ENCODE assay signal across 1 cellular context in genomic region chr11:72112541-72113136, GRCh38.
TF ChIP-seq lines count a peak whose summit lies in the region.

Gene ANAPC15, minus strand, starts transcription at chr11:72112695. Its CDS starts 1,419 bp downstream, at chr11:72111276.

TF ChIP-seq in HepG2, 621 proteins besides CTCF, POLR2A, EP300 and RAD21 (continued from another document and continues in another):
- TF ChIP-seq ZHX1 (CRISPR knock-in tag; IDR thresholded peaks at IDR 0.05; ENCODE audit: low read depth) (no peak), ZNF224 (CRISPR knock-in tag; IDR thresholded peaks at IDR 0.05) (no peak), ZNF83 (CRISPR knock-in tag; IDR thresholded peaks at IDR 0.05; ENCODE audit: borderline replicate concordance) (no peak), MYNN (CRISPR knock-in tag; IDR thresholded peaks at IDR 0.05; ENCODE audit: low read depth) (no peak; the same call in 1 of the 2 replicates), ZNF343 (CRISPR knock-in tag; IDR thresholded peaks at IDR 0.05) (no peak), TBX2 (CRISPR knock-in tag; IDR thresholded peaks at IDR 0.05; ENCODE audit: borderline replicate concordance) (peak; percentile 26; the same call in 1 of the 2 replicates), DPF2 (CRISPR knock-in tag; IDR thresholded peaks at IDR 0.05; ENCODE audit: borderline replicate concordance, low read depth) (no peak), POLR2G (IDR thresholded peaks at IDR 0.05; ENCODE audit: low read depth, low read length) (peak; percentile 96), POLR2AphosphoS5 (IDR thresholded peaks at IDR 0.05; ENCODE audit: low read depth, low read length) (peak; percentile 98), ZNF777 (CRISPR knock-in tag; IDR thresholded peaks at IDR 0.05) (no peak), CC2D1A (CRISPR knock-in tag; IDR thresholded peaks at IDR 0.05) (peak; percentile 82; the same call in 1 of the 2 replicates), ZNF564 (CRISPR knock-in tag; IDR thresholded peaks at IDR 0.05) (no peak), MED1 (CRISPR knock-in tag; IDR thresholded peaks at IDR 0.05) (peak; percentile 66), EHMT2 (IDR thresholded peaks at IDR 0.05; ENCODE audit: borderline replicate concordance, low read depth, low read length) (no peak; the same call in 1 of the 2 replicates), ZBTB14 (CRISPR knock-in tag; IDR thresholded peaks at IDR 0.05) (no peak; the same call in 1 of the 2 replicates), SIN3A (IDR thresholded peaks at IDR 0.05; ENCODE audit: borderline replicate concordance, low read depth, low read length) (peak; percentile 65; the same call in 1 of the 2 replicates), KDM1A (CRISPR knock-in tag; IDR thresholded peaks at IDR 0.05) (0 out of 2 replicates have a peak, but pooled peaks have one; percentile 36), HMGA1 (CRISPR knock-in tag; conservative IDR thresholded peaks at IDR 0.05) (no peak), RARA (CRISPR knock-in tag; IDR thresholded peaks at IDR 0.05) (0 out of 2 replicates have a peak, but pooled peaks have one; percentile 18), ZNF143 (CRISPR knock-in tag; IDR thresholded peaks at IDR 0.05) (peak; percentile 44), ZNF12 (CRISPR knock-in tag; IDR thresholded peaks at IDR 0.05) (no peak), MTA1 (CRISPR knock-in tag; IDR thresholded peaks at IDR 0.05; ENCODE audit: borderline replicate concordance) (no peak), ZNF460 (CRISPR knock-in tag; IDR thresholded peaks at IDR 0.05; ENCODE audit: borderline replicate concordance) (no peak), ZNF451 (CRISPR knock-in tag; IDR thresholded peaks at IDR 0.05) (no peak), DMTF1 (CRISPR knock-in tag; IDR thresholded peaks at IDR 0.05) (peak; percentile 96; the same call in 1 of the 2 replicates), ZNF790 (CRISPR knock-in tag; IDR thresholded peaks at IDR 0.05; ENCODE audit: borderline replicate concordance) (no peak), ATF7 (IDR thresholded peaks at IDR 0.05) (no peak), ATF7 (CRISPR knock-in tag; IDR thresholded peaks at IDR 0.05) (no peak), MAFF (IDR thresholded peaks at IDR 0.05; ENCODE audit: low read depth, low read length) (no peak), EEA1 (CRISPR knock-in tag; IDR thresholded peaks at IDR 0.05; ENCODE audit: borderline replicate concordance) (no peak), ZFP62 (CRISPR knock-in tag; IDR thresholded peaks at IDR 0.05) (no peak), ZFP36L2 (CRISPR knock-in tag; IDR thresholded peaks at IDR 0.05) (no peak), CREM (IDR thresholded peaks at IDR 0.05) (peak; percentile 94), CREM (CRISPR knock-in tag; IDR thresholded peaks at IDR 0.05) (no peak), TEAD2 (CRISPR knock-in tag; IDR thresholded peaks at IDR 0.05) (no peak), ZNF251 (CRISPR knock-in tag; IDR thresholded peaks at IDR 0.05) (no peak)
- TF ChIP-seq, protein P1, sequence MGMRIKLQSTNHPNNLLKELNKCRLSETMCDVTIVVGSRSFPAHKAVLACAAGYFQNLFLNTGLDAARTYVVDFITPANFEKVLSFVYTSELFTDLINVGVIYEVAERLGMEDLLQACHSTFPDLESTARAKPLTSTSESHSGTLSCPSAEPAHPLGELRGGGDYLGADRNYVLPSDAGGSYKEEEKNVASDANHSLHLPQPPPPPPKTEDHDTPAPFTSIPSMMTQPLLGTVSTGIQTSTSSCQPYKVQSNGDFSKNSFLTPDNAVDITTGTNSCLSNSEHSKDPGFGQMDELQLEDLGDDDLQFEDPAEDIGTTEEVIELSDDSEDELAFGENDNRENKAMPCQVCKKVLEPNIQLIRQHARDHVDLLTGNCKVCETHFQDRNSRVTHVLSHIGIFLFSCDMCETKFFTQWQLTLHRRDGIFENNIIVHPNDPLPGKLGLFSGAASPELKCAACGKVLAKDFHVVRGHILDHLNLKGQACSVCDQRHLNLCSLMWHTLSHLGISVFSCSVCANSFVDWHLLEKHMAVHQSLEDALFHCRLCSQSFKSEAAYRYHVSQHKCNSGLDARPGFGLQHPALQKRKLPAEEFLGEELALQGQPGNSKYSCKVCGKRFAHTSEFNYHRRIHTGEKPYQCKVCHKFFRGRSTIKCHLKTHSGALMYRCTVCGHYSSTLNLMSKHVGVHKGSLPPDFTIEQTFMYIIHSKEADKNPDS (CRISPR knock-in tag; IDR thresholded peaks at IDR 0.05), result no peak
- TF ChIP-seq, protein P2, sequence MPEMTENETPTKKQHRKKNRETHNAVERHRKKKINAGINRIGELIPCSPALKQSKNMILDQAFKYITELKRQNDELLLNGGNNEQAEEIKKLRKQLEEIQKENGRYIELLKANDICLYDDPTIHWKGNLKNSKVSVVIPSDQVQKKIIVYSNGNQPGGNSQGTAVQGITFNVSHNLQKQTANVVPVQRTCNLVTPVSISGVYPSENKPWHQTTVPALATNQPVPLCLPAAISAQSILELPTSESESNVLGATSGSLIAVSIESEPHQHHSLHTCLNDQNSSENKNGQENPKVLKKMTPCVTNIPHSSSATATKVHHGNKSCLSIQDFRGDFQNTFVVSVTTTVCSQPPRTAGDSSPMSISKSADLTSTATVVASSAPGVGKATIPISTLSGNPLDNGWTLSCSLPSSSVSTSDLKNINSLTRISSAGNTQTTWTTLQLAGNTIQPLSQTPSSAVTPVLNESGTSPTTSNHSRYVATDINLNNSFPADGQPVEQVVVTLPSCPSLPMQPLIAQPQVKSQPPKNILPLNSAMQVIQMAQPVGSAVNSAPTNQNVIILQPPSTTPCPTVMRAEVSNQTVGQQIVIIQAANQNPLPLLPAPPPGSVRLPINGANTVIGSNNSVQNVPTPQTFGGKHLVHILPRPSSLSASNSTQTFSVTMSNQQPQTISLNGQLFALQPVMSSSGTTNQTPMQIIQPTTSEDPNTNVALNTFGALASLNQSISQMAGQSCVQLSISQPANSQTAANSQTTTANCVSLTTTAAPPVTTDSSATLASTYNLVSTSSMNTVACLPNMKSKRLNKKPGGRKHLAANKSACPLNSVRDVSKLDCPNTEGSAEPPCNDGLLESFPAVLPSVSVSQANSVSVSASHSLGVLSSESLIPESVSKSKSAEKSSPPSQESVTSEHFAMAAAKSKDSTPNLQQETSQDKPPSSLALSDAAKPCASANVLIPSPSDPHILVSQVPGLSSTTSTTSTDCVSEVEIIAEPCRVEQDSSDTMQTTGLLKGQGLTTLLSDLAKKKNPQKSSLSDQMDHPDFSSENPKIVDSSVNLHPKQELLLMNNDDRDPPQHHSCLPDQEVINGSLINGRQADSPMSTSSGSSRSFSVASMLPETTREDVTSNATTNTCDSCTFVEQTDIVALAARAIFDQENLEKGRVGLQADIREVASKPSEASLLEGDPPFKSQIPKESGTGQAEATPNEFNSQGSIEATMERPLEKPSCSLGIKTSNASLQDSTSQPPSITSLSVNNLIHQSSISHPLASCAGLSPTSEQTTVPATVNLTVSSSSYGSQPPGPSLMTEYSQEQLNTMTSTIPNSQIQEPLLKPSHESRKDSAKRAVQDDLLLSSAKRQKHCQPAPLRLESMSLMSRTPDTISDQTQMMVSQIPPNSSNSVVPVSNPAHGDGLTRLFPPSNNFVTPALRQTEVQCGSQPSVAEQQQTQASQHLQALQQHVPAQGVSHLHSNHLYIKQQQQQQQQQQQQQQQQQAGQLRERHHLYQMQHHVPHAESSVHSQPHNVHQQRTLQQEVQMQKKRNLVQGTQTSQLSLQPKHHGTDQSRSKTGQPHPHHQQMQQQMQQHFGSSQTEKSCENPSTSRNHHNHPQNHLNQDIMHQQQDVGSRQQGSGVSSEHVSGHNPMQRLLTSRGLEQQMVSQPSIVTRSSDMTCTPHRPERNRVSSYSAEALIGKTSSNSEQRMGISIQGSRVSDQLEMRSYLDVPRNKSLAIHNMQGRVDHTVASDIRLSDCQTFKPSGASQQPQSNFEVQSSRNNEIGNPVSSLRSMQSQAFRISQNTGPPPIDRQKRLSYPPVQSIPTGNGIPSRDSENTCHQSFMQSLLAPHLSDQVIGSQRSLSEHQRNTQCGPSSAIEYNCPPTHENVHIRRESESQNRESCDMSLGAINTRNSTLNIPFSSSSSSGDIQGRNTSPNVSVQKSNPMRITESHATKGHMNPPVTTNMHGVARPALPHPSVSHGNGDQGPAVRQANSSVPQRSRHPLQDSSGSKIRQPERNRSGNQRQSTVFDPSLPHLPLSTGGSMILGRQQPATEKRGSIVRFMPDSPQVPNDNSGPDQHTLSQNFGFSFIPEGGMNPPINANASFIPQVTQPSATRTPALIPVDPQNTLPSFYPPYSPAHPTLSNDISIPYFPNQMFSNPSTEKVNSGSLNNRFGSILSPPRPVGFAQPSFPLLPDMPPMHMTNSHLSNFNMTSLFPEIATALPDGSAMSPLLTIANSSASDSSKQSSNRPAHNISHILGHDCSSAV (CRISPR knock-in tag; IDR thresholded peaks at IDR 0.05; ENCODE audit: borderline replicate concordance), result no peak
- TF ChIP-seq, protein P3, sequence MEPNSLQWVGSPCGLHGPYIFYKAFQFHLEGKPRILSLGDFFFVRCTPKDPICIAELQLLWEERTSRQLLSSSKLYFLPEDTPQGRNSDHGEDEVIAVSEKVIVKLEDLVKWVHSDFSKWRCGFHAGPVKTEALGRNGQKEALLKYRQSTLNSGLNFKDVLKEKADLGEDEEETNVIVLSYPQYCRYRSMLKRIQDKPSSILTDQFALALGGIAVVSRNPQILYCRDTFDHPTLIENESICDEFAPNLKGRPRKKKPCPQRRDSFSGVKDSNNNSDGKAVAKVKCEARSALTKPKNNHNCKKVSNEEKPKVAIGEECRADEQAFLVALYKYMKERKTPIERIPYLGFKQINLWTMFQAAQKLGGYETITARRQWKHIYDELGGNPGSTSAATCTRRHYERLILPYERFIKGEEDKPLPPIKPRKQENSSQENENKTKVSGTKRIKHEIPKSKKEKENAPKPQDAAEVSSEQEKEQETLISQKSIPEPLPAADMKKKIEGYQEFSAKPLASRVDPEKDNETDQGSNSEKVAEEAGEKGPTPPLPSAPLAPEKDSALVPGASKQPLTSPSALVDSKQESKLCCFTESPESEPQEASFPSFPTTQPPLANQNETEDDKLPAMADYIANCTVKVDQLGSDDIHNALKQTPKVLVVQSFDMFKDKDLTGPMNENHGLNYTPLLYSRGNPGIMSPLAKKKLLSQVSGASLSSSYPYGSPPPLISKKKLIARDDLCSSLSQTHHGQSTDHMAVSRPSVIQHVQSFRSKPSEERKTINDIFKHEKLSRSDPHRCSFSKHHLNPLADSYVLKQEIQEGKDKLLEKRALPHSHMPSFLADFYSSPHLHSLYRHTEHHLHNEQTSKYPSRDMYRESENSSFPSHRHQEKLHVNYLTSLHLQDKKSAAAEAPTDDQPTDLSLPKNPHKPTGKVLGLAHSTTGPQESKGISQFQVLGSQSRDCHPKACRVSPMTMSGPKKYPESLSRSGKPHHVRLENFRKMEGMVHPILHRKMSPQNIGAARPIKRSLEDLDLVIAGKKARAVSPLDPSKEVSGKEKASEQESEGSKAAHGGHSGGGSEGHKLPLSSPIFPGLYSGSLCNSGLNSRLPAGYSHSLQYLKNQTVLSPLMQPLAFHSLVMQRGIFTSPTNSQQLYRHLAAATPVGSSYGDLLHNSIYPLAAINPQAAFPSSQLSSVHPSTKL (CRISPR knock-in tag; IDR thresholded peaks at IDR 0.05), result peak; percentile 36; the same call in 1 of the 2 replicates
- TF ChIP-seq, protein P4, sequence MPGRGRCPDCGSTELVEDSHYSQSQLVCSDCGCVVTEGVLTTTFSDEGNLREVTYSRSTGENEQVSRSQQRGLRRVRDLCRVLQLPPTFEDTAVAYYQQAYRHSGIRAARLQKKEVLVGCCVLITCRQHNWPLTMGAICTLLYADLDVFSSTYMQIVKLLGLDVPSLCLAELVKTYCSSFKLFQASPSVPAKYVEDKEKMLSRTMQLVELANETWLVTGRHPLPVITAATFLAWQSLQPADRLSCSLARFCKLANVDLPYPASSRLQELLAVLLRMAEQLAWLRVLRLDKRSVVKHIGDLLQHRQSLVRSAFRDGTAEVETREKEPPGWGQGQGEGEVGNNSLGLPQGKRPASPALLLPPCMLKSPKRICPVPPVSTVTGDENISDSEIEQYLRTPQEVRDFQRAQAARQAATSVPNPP (CRISPR knock-in tag; IDR thresholded peaks at IDR 0.05), result no peak
- TF ChIP-seq, protein P5, sequence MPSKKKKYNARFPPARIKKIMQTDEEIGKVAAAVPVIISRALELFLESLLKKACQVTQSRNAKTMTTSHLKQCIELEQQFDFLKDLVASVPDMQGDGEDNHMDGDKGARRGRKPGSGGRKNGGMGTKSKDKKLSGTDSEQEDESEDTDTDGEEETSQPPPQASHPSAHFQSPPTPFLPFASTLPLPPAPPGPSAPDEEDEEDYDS (CRISPR knock-in tag; IDR thresholded peaks at IDR 0.05), result peak; percentile 70
